In genomic region chr10:69201045-69201444, GRCh38 we compare ENCODE assay signal across 2 cellular contexts.
TF ChIP-seq lines count a peak whose summit lies in the region.

No MANE protein-coding gene starts in this region.

TF ChIP-seq in K562, 482 proteins besides CTCF, POLR2A, EP300 and RAD21 (continues in another document):
- TF ChIP-seq JUNB (CRISPR knock-in tag; conservative IDR thresholded peaks at IDR 0.05) = no peak
- TF ChIP-seq ZNF165 (CRISPR knock-in tag; IDR thresholded peaks at IDR 0.05; ENCODE audit: borderline replicate concordance) = no peak
- 0 out of 2 replicates have a peak, but pooled peaks have one; percentile 57 for TF ChIP-seq OTX1 (CRISPR knock-in tag; IDR thresholded peaks at IDR 0.05)
- TF ChIP-seq POLR2AphosphoS5 (IDR thresholded peaks at IDR 0.05; ENCODE audit: control insufficient read depth, insufficient read depth, low read depth, low read length) = 0 out of 2 replicates have a peak, but pooled peaks have one; percentile 6
- TF ChIP-seq ATF7 (IDR thresholded peaks at IDR 0.05) = peak; percentile 50
- no peak for TF ChIP-seq TFE3 (CRISPR knock-in tag; IDR thresholded peaks at IDR 0.05)
- TF ChIP-seq ZNF584 (CRISPR knock-in tag; IDR thresholded peaks at IDR 0.05; ENCODE audit: low read depth) = peak; percentile 85
- no peak for TF ChIP-seq HNRNPLL (IDR thresholded peaks at IDR 0.05; ENCODE audit: low read depth, low read length, poor library complexity, severe bottlenecking)
- no peak for TF ChIP-seq RFX7 (CRISPR knock-in tag; IDR thresholded peaks at IDR 0.05)
- no peak for TF ChIP-seq NR2C2 (CRISPR knock-in tag; IDR thresholded peaks at IDR 0.05)
- TF ChIP-seq NR2C2 (tag; IDR thresholded peaks at IDR 0.05) = peak; percentile 34; the same call in 1 of the 2 replicates
- no peak for TF ChIP-seq NCOA2 (IDR thresholded peaks at IDR 0.05; ENCODE audit: partially characterized antibody in 2 of 2)
- peak; percentile 87 for TF ChIP-seq ZNF589 (CRISPR knock-in tag; IDR thresholded peaks at IDR 0.05; ENCODE audit: low read depth)
- peak; percentile 89 for TF ChIP-seq ZNF175 (CRISPR knock-in tag; IDR thresholded peaks at IDR 0.05; ENCODE audit: low read depth)
- peak; percentile 61; the same call in 1 of the 2 replicates for TF ChIP-seq ATF3 (IDR thresholded peaks at IDR 0.05)
- TF ChIP-seq ATF3 (CRISPR knock-in tag; conservative IDR thresholded peaks at IDR 0.05) = no peak
- TF ChIP-seq RBM22 (IDR thresholded peaks at IDR 0.05; ENCODE audit: low read depth, low read length, poor library complexity, severe bottlenecking) = no peak
- TF ChIP-seq KLF16 (IDR thresholded peaks at IDR 0.05) = no peak
- peak; percentile 67; the same call in 1 of the 2 replicates for TF ChIP-seq ELF4 (CRISPR knock-in tag; IDR thresholded peaks at IDR 0.05)
- peak; percentile 70; the same call in 1 of the 2 replicates for TF ChIP-seq HBP1 (CRISPR knock-in tag; IDR thresholded peaks at IDR 0.05)
- TF ChIP-seq EGR1 (conservative IDR thresholded peaks at IDR 0.05) = no peak
- no peak for TF ChIP-seq CGGBP1 (CRISPR knock-in tag; IDR thresholded peaks at IDR 0.05)
- TF ChIP-seq THRB (CRISPR knock-in tag; conservative IDR thresholded peaks at IDR 0.05) = peak; percentile 76; the same call in 1 of the 2 replicates

TF ChIP-seq in GM12891, 5 proteins besides CTCF, POLR2A, EP300 and RAD21:
- TF ChIP-seq TAF1 (IDR thresholded peaks at IDR 0.05; ENCODE audit: low read depth, low read length) (no peak), SPI1 (IDR thresholded peaks at IDR 0.05; ENCODE audit: low read depth, low read length) (no peak), PAX5 (IDR thresholded peaks at IDR 0.05; ENCODE audit: insufficient read depth, low read length, severe bottlenecking) (no peak), POU2F2 (IDR thresholded peaks at IDR 0.05; ENCODE audit: low read depth, low read length) (no peak), POLR2AphosphoS5 (IDR thresholded peaks at IDR 0.05; ENCODE audit: low read depth, low read length) (no peak)
TF ChIP-seq in GM12891: peak in this region for 0.
